In the genomic region with DNA sequence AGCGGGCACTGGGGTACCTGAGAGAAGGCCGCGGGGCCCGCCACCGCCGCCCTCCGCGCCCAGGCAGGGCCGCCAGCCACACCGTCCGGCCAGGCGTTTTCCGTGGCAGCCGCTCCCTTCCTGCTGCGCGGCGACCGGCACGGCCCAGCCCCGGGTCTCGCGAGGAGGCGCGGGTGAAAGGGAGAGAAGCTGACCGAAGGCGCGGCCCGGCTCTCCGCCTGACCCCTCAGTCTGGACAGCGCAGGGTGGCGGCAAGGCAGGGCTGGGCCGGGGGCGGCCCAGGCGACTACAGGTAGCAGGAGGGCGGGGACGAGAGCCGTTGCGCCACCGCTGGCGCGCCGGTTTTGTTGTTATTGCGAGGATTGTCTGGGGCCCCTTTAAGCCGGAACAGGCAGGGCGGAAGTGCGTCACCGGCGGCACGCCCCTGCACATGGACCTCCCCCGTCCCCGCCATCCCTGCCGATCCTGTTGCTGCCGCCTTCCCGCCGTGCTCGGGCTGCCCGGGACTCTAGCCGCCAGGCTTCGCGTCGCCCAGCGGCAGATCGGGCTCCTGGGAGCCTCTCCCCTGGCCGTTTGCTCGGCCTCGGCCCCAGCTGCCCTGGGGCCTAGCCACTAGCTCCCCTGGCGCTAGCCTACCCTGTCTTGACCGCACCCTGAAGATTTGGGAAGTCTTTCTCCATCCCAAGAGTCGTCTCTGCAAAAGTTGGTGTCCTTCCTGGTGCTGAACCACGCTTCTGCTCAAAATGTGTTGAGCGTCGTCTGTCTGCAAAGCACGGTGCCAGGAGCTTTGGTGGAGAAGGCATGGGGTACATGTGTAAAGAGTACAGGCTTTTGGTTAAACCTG, we compare ENCODE assay signal across 8 cellular contexts.
DNase-seq lines count a peak whose midpoint lies in the region; ATAC-seq and TF ChIP-seq lines count a peak whose summit lies in the region.

Gene HERPUD2, minus strand, starts transcription at position 352 of the 844 bp plus-strand sequence. CDS start 805 bp downstream, outside the sequence.

- no peaks in the 10 kb centered on the region for H3K9me3 Mint-ChIP-seq in central memory CD8-positive, alpha-beta T cell

- peaks cover 31% of the 10 kb centered on the region for H3K36me3 Mint-ChIP-seq in central memory CD8-positive, alpha-beta T cell (ENCODE audit: insufficient read depth)

- peak within 1 kb of the TSS; percentile 86 for H3K4me3 Mint-ChIP-seq in central memory CD8-positive, alpha-beta T cell

- DNase-seq in AML-193 (lab: John Stamatoyannopoulos, UW) (peak; percentile 64 to 84), NCI-H446 treated with DMSO at 0.1 percent for 48 hours (lab: John Stamatoyannopoulos, UW) (peak; percentile 80), iris pigment epithelial cell (ENCODE audit: low read depth) (peak; percentile 91)
- peak; percentile 83 to 88 for DNase-seq in central memory CD8-positive, alpha-beta T cell (ENCODE audit: low spot score in 2 of 2)
- peak; percentile 85 to 87 for DNase-seq in stimulated activated CD4-positive, alpha-beta T cell treated with anti-CD3 and anti-CD28 coated beads, Interleukin-12 subunit alpha, Interleukin-12 subunit beta, amount 100 ng/mL, for 24 hours (ENCODE audit: low read depth in 2 of 2)

- H3K27ac Mint-ChIP-seq in central memory CD8-positive, alpha-beta T cell (ENCODE audit: low read depth), result peak within 1 kb of the TSS; percentile 97

- peak; percentile 87 for ATAC-seq in HG03378 (IDR thresholded peaks at IDR 0.05; ENCODE audit: unreplicated experiment)
- peak; percentile 86 to 89 for ATAC-seq in activated CD4-positive, CD25-positive, alpha-beta regulatory T cell treated with anti-CD3 and anti-CD28 coated beads, Interleukin-2, amount 50 U/mL, for 24 hours
- ATAC-seq in central memory CD8-positive, alpha-beta T cell (replicated peaks; ENCODE audit: extremely low read depth, poor library complexity, severe bottlenecking), result peak; percentile 87

- peaks cover 62% of the 10 kb centered on the region for H3K4me1 Mint-ChIP-seq in central memory CD8-positive, alpha-beta T cell

- TF ChIP-seq POLR2A in GM19099 (IDR thresholded peaks at IDR 0.05; ENCODE audit: extremely low read depth, insufficient read length, low read depth), result peak; percentile 88

- H3K27me3 Mint-ChIP-seq in central memory CD8-positive, alpha-beta T cell, result no peaks in the 10 kb centered on the region

Comparison
In these comparisons a context has a peak if more than half of its experiments do, and no peak if none do; other contexts are left out.
1. Peak in every context shown above with its lines: DNase-seq and ATAC-seq.